24 cellular contexts compared by ENCODE assay signal in the genomic region with DNA sequence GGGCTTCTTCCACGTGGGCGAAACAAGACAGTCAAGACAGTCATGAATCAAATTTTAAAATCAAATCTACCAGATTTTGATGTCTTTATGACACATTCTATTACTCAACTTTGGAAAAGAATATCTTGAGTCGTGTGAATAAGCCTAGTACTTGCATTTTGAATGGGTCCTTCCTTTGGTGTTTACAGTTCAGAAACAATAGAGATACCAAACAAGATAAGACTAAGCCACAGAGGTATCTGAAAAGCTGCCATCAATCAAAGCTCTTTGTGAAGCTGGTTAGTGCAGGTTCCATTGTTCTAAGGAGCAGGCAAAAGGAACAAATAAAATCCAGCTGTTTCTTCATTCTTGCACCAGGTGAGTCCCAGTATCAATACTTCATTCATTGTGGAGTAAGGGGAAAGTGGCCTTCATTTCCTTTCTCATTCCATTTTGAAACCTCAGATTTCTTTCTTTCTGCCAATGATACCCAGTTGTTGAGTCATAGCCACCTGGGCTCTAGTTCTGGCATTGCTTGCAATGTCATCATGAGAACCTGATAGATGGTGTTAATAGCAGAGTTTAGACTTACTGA.
A peak's percentile ranks its signal among the peaks of the same experiment; 100 is the strongest.
DNase-seq lines count a peak whose midpoint lies in the region; ATAC-seq, FAIRE-seq and TF ChIP-seq lines count a peak whose summit lies in the region.
"Had no signal": no experiment of that assay in that cellular context is flagged by ENCODE, and none has a peak within 500 bp of the region (broad histone marks: within the 10 kb centered on the region; RNA-seq: fewer than 3 reads in every experiment).

No MANE protein-coding gene starts in this region.

- CTCF ChIA-PET in RWPE1 (lab: Yijun Ruan, JAX), result no interaction called here

- H3K4me1 Mint-ChIP-seq in stimulated activated memory B cell treated with anti-CD40 and anti-IgM and Interleukin-4, amounts not matched to agents 10 μg/mL and 1 μg/mL and 100 μg/mL, for 72 hours, result no peaks in the 10 kb centered on the region
- H3K4me1 Mint-ChIP-seq: CD8-positive, alpha-beta memory T cell; immature natural killer cell had no signal

- H3K9me1 ChIP-seq in keratinocyte (ENCODE audit: control insufficient read depth, extremely low read depth, insufficient read depth, low read length), result no peaks in the 10 kb centered on the region

- H3K4me2 ChIP-seq in keratinocyte (ENCODE audit: control insufficient read depth, extremely low read depth, insufficient read depth, low read depth, low read length), result peak overlapping the region; percentile 29

- WGBS in HUES64, result 68% methylated on average over 3 of the region's 3 CpGs

- peak; percentile 85 for FAIRE-seq in keratinocyte (lab: Jason Lieb, UNC)
- FAIRE-seq: GM19239, pancreas had no signal

- no peaks in the 10 kb centered on the region for H3K79me2 ChIP-seq in keratinocyte (ENCODE audit: control insufficient read depth, insufficient read depth, low read length)

- TF ChIP-seq CTCF in RWPE1 (conservative IDR thresholded peaks at IDR 0.05; ENCODE audit: low read depth) (no peak), keratinocyte (optimal IDR thresholded peaks at IDR 0.05 in 1 of 3, IDR thresholded peaks at IDR 0.05 in 1 of 3, conservative IDR thresholded peaks at IDR 0.05 in 1 of 3; ENCODE audit: extremely low read depth in 1 of 3, insufficient read depth in 2 of 3, low read length in 3 of 3) (no peak)

- H3K4me3 ChIP-seq in HUES64 (ENCODE audit: low read length) (no peak overlapping the region), keratinocyte (ENCODE audit: control insufficient read depth in 2 of 3, extremely low read depth in 1 of 3, insufficient read depth in 2 of 3, low read depth in 1 of 3, low read length in 3 of 3) (no peak overlapping the region)
- H3K4me3 ChIP-seq: MG63, pancreas, SJSA1, thyroid gland had no signal

- no peaks in the 10 kb centered on the region for H3K36me3 Mint-ChIP-seq in stimulated activated memory B cell treated with anti-CD40 and anti-IgM and Interleukin-4, amounts not matched to agents 10 μg/mL and 1 μg/mL and 100 μg/mL, for 72 hours
- H3K36me3 Mint-ChIP-seq: CD8-positive, alpha-beta memory T cell; immature natural killer cell had no signal

- no peaks in the 10 kb centered on the region for H4K20me1 ChIP-seq in keratinocyte (ENCODE audit: control insufficient read depth, extremely low read depth, insufficient read depth, low read length)

- H3K4me1 ChIP-seq in HUES64 (ENCODE audit: insufficient read depth, low read length) (peaks cover 25% of the 10 kb centered on the region), keratinocyte (ENCODE audit: control insufficient read depth, extremely low read depth, insufficient read depth, low read length) (peaks cover 14% of the 10 kb centered on the region)
- H3K4me1 ChIP-seq: SJSA1 had no signal

- H3K27me3 ChIP-seq in HUES64 (ENCODE audit: insufficient read depth, low read length), result no peaks in the 10 kb centered on the region
- H3K27me3 ChIP-seq in keratinocyte (ENCODE audit: control insufficient read depth, extremely low read depth, insufficient read depth, low read length), result no peaks in the 10 kb centered on the region
- H3K27me3 ChIP-seq: MG63, pancreas, SJSA1, thyroid gland had no signal

- no peak overlapping the region for H2AFZ ChIP-seq in keratinocyte (ENCODE audit: control insufficient read depth, low read length)

- ATAC-seq in HG03108 (IDR thresholded peaks at IDR 0.05; ENCODE audit: unreplicated experiment), result no peak
- ATAC-seq in stimulated activated memory B cell treated with anti-CD40 and anti-IgM and Interleukin-4, amounts not matched to agents 10 μg/mL and 1 μg/mL and 100 μg/mL, for 72 hours, result no peak

- dilution Hi-C loops in keratinocyte (cut with MboI; ENCODE audit: extremely low pct_ligation_motif_present, low sequenced_read_pairs), result no loop called here

- H3K9me3 ChIP-seq in HUES64 (ENCODE audit: insufficient read depth, low read depth, low read length), result no peaks in the 10 kb centered on the region
- H3K9me3 ChIP-seq in keratinocyte (ENCODE audit: control insufficient read depth, low read depth, low read length), result no peaks in the 10 kb centered on the region
- H3K9me3 ChIP-seq: MG63, pancreas, SJSA1, thyroid gland had no signal

- no peak overlapping the region for H3K27ac Mint-ChIP-seq in stimulated activated memory B cell treated with anti-CD40 and anti-IgM and Interleukin-4, amounts not matched to agents 10 μg/mL and 1 μg/mL and 100 μg/mL, for 72 hours
- H3K27ac Mint-ChIP-seq: CD8-positive, alpha-beta memory T cell; immature natural killer cell had no signal

- no peak overlapping the region for H3K4me3 Mint-ChIP-seq in stimulated activated memory B cell treated with anti-CD40 and anti-IgM and Interleukin-4, amounts not matched to agents 10 μg/mL and 1 μg/mL and 100 μg/mL, for 72 hours
- H3K4me3 Mint-ChIP-seq: CD8-positive, alpha-beta memory T cell; immature natural killer cell had no signal

- no peaks in the 10 kb centered on the region for H3K27me3 Mint-ChIP-seq in stimulated activated memory B cell treated with anti-CD40 and anti-IgM and Interleukin-4, amounts not matched to agents 10 μg/mL and 1 μg/mL and 100 μg/mL, for 72 hours
- H3K27me3 Mint-ChIP-seq: CD8-positive, alpha-beta memory T cell had no signal

- no peak overlapping the region for H3K9ac ChIP-seq in HUES64 (ENCODE audit: low read depth, low read length)
- H3K9ac ChIP-seq in keratinocyte (ENCODE audit: control insufficient read depth, extremely low read depth, insufficient read depth, low read length), result no peak overlapping the region

- H3K27ac ChIP-seq in HUES64 (ENCODE audit: low read depth, low read length), result peak overlapping the region; percentile 59; the same call in 1 of the 2 replicates
- H3K27ac ChIP-seq in RWPE1, result no peak overlapping the region
- peak overlapping the region; percentile 65 for H3K27ac ChIP-seq in keratinocyte (ENCODE audit: control insufficient read depth, insufficient read depth, low read length)
- H3K27ac ChIP-seq: pancreas, SJSA1, thyroid gland, WERI-Rb-1 had no signal

- peak; percentile 73 for DNase-seq in DMS53 (lab: John Stamatoyannopoulos, UW)
- DNase-seq in RWPE1 (ENCODE audit: low spot score), result peak; percentile 5
- DNase-seq in keratinocyte (ENCODE audit: low read depth, low spot score), result peak; percentile 41
- DNase-seq in SHP77 treated with DMSO at 0.1 percent for 48 hours (lab: John Stamatoyannopoulos, UW), result no peak
- no peak for DNase-seq in NAMALWA (ENCODE audit: low spot score)
- DNase-seq: activated CD4-positive, alpha-beta T cell treated with anti-CD3 and anti-CD28 coated beads, Interleukin-2, amount 50 U/mL, for 48 hours; activated naive CD4-positive, alpha-beta T cell treated with anti-CD3 and anti-CD28 coated beads, Interleukin-2, amount 50 U/mL, for 16 hours; aorta; CD8-positive, alpha-beta memory T cell; GOT3; immature natural killer cell; MG63; NCI-H1694; NCI-H524 treated with DMSO at 0.1 percent for 48 hours; OCI-M1; pancreas; stimulated activated naive CD4-positive, alpha-beta T cell treated with Interleukin-2 at 50 U/mL for 16 hours; thyroid gland; WERI-Rb-1 had no signal

- H3K9me3 Mint-ChIP-seq in stimulated activated memory B cell treated with anti-CD40 and anti-IgM and Interleukin-4, amounts not matched to agents 10 μg/mL and 1 μg/mL and 100 μg/mL, for 72 hours, result no peaks in the 10 kb centered on the region

- H3K36me3 ChIP-seq in HUES64 (ENCODE audit: insufficient read depth, low read length) (no peaks in the 10 kb centered on the region), keratinocyte (ENCODE audit: control insufficient read depth in 2 of 2, extremely low read depth in 1 of 2, insufficient read depth in 2 of 2, low read length in 2 of 2) (no peaks in the 10 kb centered on the region)
- H3K36me3 ChIP-seq: MG63, pancreas, SJSA1, thyroid gland, WERI-Rb-1 had no signal

- POLR2A ChIA-PET in RWPE1 (lab: Yijun Ruan, JAX; ENCODE audit: low non-redundant PET), result no interaction called here

Comparison
In these comparisons a context has a peak if more than half of its experiments do, and no peak if none do; other contexts are left out.
1. DNase-seq: peak in DMS53 (single experiment), RWPE1 (single experiment) and keratinocyte (single experiment); none in SHP77 treated with DMSO at 0.1 percent for 48 hours (single experiment) and NAMALWA (single experiment).